ENCODE assay signal across 20 cellular contexts in the genomic region with DNA sequence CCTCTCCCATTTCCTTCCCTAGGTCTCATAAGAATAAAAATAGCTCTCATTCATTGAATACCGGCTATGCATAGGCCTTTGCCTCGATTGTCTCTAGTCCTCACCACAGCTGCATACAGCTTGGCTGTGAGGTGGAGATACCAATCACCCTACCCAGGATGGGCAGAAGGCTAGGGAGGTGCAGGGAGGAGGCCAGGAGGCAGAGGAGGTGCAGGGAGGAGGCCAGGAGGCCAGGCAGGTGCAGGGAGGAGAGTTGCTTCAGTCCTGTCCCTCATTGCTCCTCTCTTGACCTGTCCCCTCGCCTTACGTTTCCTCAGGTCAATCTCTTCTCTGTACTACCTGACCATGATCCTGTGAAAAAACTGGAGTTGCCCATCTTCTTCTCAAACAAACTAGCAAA. TPM values are rescaled to one million over a fixed set of nuclear protein-coding genes. Genes with fewer than 3 reads are reported as not detected.
DNase-seq lines count a peak whose midpoint lies in the region; ATAC-seq and TF ChIP-seq lines count a peak whose summit lies in the region.
"Had no signal": no experiment of that assay in that cellular context is flagged by ENCODE, and none has a peak within 500 bp of the region (broad histone marks: within the 10 kb centered on the region; RNA-seq: fewer than 3 reads in every experiment).

No MANE protein-coding gene starts in this region.

- no peaks in the 10 kb centered on the region for H3K4me1 Mint-ChIP-seq in stimulated activated naive CD8-positive, alpha-beta T cell treated with anti-CD3 and anti-CD28 coated beads, Interleukin-15, amount 100 ng/mL, for 72 hours
- H3K4me1 Mint-ChIP-seq: B cell had no signal

- intact Hi-C loops in posterior vena cava (cut with DNase I), result no loop called here

- no peaks in the 10 kb centered on the region for H3K9me3 Mint-ChIP-seq in stimulated activated naive CD8-positive, alpha-beta T cell treated with anti-CD3 and anti-CD28 coated beads, Interleukin-15, amount 100 ng/mL, for 72 hours
- H3K9me3 Mint-ChIP-seq: CD4-positive, alpha-beta T cell had no signal

- no peak for DNase-seq in stimulated activated naive CD8-positive, alpha-beta T cell treated with anti-CD3 and anti-CD28 coated beads, Interleukin-15, Interleukin-2, amounts not matched to agents 100 U/mL and 50 U/mL, for 24 hours
- DNase-seq in stimulated activated naive CD8-positive, alpha-beta T cell treated with anti-CD3 and anti-CD28 coated beads, Interleukin-15, amount 100 ng/mL, for 72 hours, result no peak
- DNase-seq in coronary artery (ENCODE audit: low spot score) (peak; percentile 36), left lobe of liver (ENCODE audit: low spot score) (peak; percentile 24), posterior vena cava (ENCODE audit: low spot score) (peak; percentile 50)
- DNase-seq in activated CD4-positive, CD25-positive, alpha-beta regulatory T cell (lab: John Stamatoyannopoulos, UW), result no peak
- DNase-seq: 8988T; Caco-2; CD4-positive, alpha-beta T cell; DMS153; DMS79; GF-D8; HCEC 1CT; IMR-90 had no signal

- H3K4me3 Mint-ChIP-seq in stimulated activated naive CD8-positive, alpha-beta T cell treated with anti-CD3 and anti-CD28 coated beads, Interleukin-15, amount 100 ng/mL, for 72 hours, result no peak overlapping the region
- H3K4me3 Mint-ChIP-seq: B cell; CD4-positive, alpha-beta T cell had no signal

- TF ChIP-seq CTCF in coronary artery (IDR thresholded peaks at IDR 0.05), result no peak

- no peak overlapping the region for H3K27ac ChIP-seq in coronary artery
- H3K27ac ChIP-seq: C4-2B had no signal

- no peak overlapping the region for H3K27ac Mint-ChIP-seq in stimulated activated naive CD8-positive, alpha-beta T cell treated with anti-CD3 and anti-CD28 coated beads, Interleukin-15, amount 100 ng/mL, for 72 hours
- H3K27ac Mint-ChIP-seq: B cell; CD4-positive, alpha-beta T cell had no signal

- H3K4me3 ChIP-seq in coronary artery, result no peak overlapping the region
- H3K4me3 ChIP-seq: GM12878, K562 had no signal

- peak; percentile 14 for ATAC-seq in stimulated activated naive CD8-positive, alpha-beta T cell treated with anti-CD3 and anti-CD28 coated beads, Interleukin-15, Interleukin-2, amounts not matched to agents 100 U/mL and 50 U/mL, for 24 hours
- ATAC-seq in stimulated activated naive CD8-positive, alpha-beta T cell treated with anti-CD3 and anti-CD28 coated beads, Interleukin-15, amount 100 ng/mL, for 72 hours, result no peak
- ATAC-seq in left lobe of liver, result no peak
- no peak for ATAC-seq in HG03025 (IDR thresholded peaks at IDR 0.05; ENCODE audit: low FRiP score, unreplicated experiment)
- no peak for ATAC-seq in HG03097 (IDR thresholded peaks at IDR 0.05; ENCODE audit: low FRiP score, unreplicated experiment)
- ATAC-seq: GM12878, K562 had no signal

- no peaks in the 10 kb centered on the region for H3K27me3 Mint-ChIP-seq in stimulated activated naive CD8-positive, alpha-beta T cell treated with anti-CD3 and anti-CD28 coated beads, Interleukin-15, amount 100 ng/mL, for 72 hours
- H3K27me3 Mint-ChIP-seq: B cell; CD4-positive, alpha-beta T cell had no signal

RNA-seq across cellular contexts. Expression of gene PODXL2, which starts 15.7 kb away (rescaled TPM):
- total RNA-seq in left lobe of liver, result 1.5 TPM
- 1 to 10 TPM; 2.0 to 2.5 TPM for total RNA-seq in posterior vena cava

RNA-seq across cellular contexts. Expression of gene ABTB1, which starts 28.1 kb away (rescaled TPM):
- total RNA-seq in left lobe of liver, result 16.3 TPM
- 10 to 100 TPM; 27.7 to 28.9 TPM for total RNA-seq in posterior vena cava

RNA-seq across cellular contexts. Expression of gene MCM2, which starts 46.4 kb away (rescaled TPM):
- total RNA-seq in left lobe of liver, result 1.4 TPM
- 1 to 10 TPM; 4.0 to 5.6 TPM for total RNA-seq in posterior vena cava

RNA-seq across cellular contexts. Expression of gene TPRA1, which starts 54.1 kb away (rescaled TPM):
- total RNA-seq in left lobe of liver, result 25.1 TPM
- 10 to 100 TPM; 21.4 to 22.8 TPM for total RNA-seq in posterior vena cava

Comparison
In these comparisons a context has a peak if more than half of its experiments do, and no peak if none do; other contexts are left out.
1. DNase-seq: peak in coronary artery (single experiment), left lobe of liver (single experiment) and posterior vena cava (single experiment); none in stimulated activated naive CD8-positive, alpha-beta T cell treated with anti-CD3 and anti-CD28 coated beads, Interleukin-15, Interleukin-2, amounts not matched to agents 100 U/mL and 50 U/mL, for 24 hours (single experiment), stimulated activated naive CD8-positive, alpha-beta T cell treated with anti-CD3 and anti-CD28 coated beads, Interleukin-15, amount 100 ng/mL, for 72 hours (0 of 2) and activated CD4-positive, CD25-positive, alpha-beta regulatory T cell (0 of 4).